In the genomic region with DNA sequence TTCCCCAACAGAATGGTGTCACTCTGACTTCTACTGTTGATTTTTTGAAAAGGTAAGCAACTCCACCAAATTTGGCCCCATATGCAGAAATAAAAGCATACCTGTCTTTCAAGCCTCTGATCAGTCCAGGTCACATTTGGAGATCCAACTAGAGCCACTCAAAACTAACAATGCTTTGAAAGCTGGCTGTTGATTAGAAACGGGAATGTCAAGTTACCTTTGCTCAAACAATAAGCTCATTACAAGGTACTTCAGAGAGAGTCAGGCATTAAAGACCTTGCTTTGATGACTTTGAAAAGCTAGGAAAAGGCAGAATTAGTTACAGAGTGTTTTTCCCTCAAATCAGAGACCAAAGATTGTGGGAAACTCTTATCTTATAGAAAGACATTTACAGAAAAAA, we compare ENCODE assay signal across 12 cellular contexts. TPM values are rescaled to one million over a fixed set of nuclear protein-coding genes. Genes with fewer than 3 reads are reported as not detected.
"Had no signal": no experiment of that assay in that cellular context is flagged by ENCODE, and none has a peak within 500 bp of the region (broad histone marks: within the 10 kb centered on the region; RNA-seq: fewer than 3 reads in every experiment).

No MANE protein-coding gene starts in this region.

- ATAC-seq: HCT116, K562 had no signal

- H3K4me3 ChIP-seq: GM23248, HAP-1, K562 had no signal

- H3K36me3 ChIP-seq: HAP-1 had no signal

- H3K9me3 ChIP-seq: HAP-1 had no signal

- DNase-seq: GM23248, GOT3, H7, HFFc6, IMR-90, KG1 had no signal

- FAIRE-seq: HTR-8/SVneo, K562 had no signal

- H3K27ac ChIP-seq: GM23248 had no signal

RNA-seq across cellular contexts. Expression of gene IHH, which starts 4.8 kb away (rescaled TPM):
- total RNA-seq: GM23248, H4, HFFc6, IMR-90 had no signal

RNA-seq across cellular contexts. Expression of gene CFAP65, which starts 24.2 kb away (rescaled TPM):
- total RNA-seq: GM23248, H7, HFFc6, HT-29, IMR-90, K562 had no signal
